ENCODE assay signal across 15 cellular contexts in genomic region chr15:90756916-90757315, GRCh38.
"Had no signal": no experiment of that assay in that cellular context is flagged by ENCODE, and none has a peak within 500 bp of the region (broad histone marks: within the 10 kb centered on the region; RNA-seq: fewer than 3 reads in every experiment).

No MANE protein-coding gene starts in this region.

- H3K27ac ChIP-seq: breast epithelium, gastrocnemius medialis, neural progenitor cell, parathyroid adenoma, skin epidermis, upper lobe of right lung had no signal

- FAIRE-seq: islet of Langerhans had no signal

- H2AFZ ChIP-seq: neural progenitor cell, parathyroid adenoma had no signal

- H3K9ac ChIP-seq: neural progenitor cell, parathyroid adenoma had no signal

- H3K4me1 ChIP-seq: breast epithelium, parathyroid adenoma had no signal

- H3K27me3 ChIP-seq: breast epithelium, gastrocnemius medialis, heart right ventricle, neural progenitor cell, right atrium auricular region, upper lobe of right lung had no signal

- H3K36me3 ChIP-seq: breast epithelium, gastrocnemius medialis, heart right ventricle, right atrium auricular region, upper lobe of right lung had no signal

- H3K4me3 Mint-ChIP-seq: activated naive CD8-positive, alpha-beta T cell treated with anti-CD3 and anti-CD28 coated beads for 36 hours; neural progenitor cell had no signal

- DNase-seq: activated CD4-positive, alpha-beta T cell treated with anti-CD3 and anti-CD28 coated beads, Interleukin-2, amount 50 U/mL, for 1 hour; activated gamma-delta T cell treated with Interleukin-2 at 50 U/mL for 16 hours; activated naive CD8-positive, alpha-beta T cell treated with anti-CD3 and anti-CD28 coated beads for 36 hours; anterior cingulate cortex; gastrocnemius medialis; heart right ventricle; mammary epithelial cell; SHP77 treated with DMSO at 0.1 percent for 48 hours; upper lobe of right lung had no signal

- H3K4me3 ChIP-seq: breast epithelium, gastrocnemius medialis, heart right ventricle, neural progenitor cell, right atrium auricular region, skin epidermis, upper lobe of right lung had no signal

- H3K4me2 ChIP-seq: neural progenitor cell had no signal

- ATAC-seq: gastrocnemius medialis, upper lobe of right lung had no signal

- H3K4me1 Mint-ChIP-seq: activated naive CD8-positive, alpha-beta T cell treated with anti-CD3 and anti-CD28 coated beads for 36 hours; neural progenitor cell had no signal

- H3K9me3 Mint-ChIP-seq: activated naive CD8-positive, alpha-beta T cell treated with anti-CD3 and anti-CD28 coated beads for 36 hours; neural progenitor cell had no signal

- H3K9me3 ChIP-seq: breast epithelium, gastrocnemius medialis, heart right ventricle, right atrium auricular region, upper lobe of right lung had no signal

- H3K27me3 Mint-ChIP-seq: activated naive CD8-positive, alpha-beta T cell treated with anti-CD3 and anti-CD28 coated beads for 36 hours had no signal

- H3K27ac Mint-ChIP-seq: activated naive CD8-positive, alpha-beta T cell treated with anti-CD3 and anti-CD28 coated beads for 36 hours; neural progenitor cell had no signal

- H3K79me2 ChIP-seq: parathyroid adenoma had no signal
